1 cellular context compared by ENCODE assay signal in the genomic region with DNA sequence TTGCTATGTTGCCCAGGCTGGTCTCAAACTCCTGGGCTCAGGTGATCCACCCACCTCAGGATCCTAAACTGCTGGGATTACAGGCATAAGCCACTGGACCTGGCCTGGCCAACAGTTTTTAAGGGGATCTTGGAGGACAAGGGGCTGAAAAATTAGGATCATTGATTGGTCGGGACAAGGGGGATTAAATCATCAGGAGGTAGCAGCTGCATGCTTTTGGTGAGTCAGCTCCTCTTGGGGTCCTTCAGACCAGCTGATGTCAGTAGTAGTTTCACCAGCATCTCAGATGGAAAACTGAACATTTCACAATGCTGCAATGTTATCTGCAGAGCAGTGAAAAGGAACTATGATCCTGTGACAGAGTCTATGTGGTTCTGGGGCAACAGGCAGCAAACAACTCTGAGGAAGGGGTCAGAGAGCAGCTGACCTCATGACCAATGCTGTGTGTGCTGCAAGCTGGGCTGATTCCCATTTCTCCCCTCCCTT.
TF ChIP-seq lines count a peak whose summit lies in the region.

No MANE protein-coding gene starts in this region.

TF ChIP-seq in HepG2, 621 proteins besides CTCF, POLR2A, EP300 and RAD21 (continued from another document and continues in another):
- TF ChIP-seq ZKSCAN1 (IDR thresholded peaks at IDR 0.05; ENCODE audit: low read length) (peak; percentile 39; the same call in 1 of the 2 replicates), THAP11 (CRISPR knock-in tag; IDR thresholded peaks at IDR 0.05) (peak; percentile 54), TEAD2 (CRISPR knock-in tag; IDR thresholded peaks at IDR 0.05) (no peak), AKAP8 (CRISPR knock-in tag; IDR thresholded peaks at IDR 0.05) (no peak), HOXA5 (CRISPR knock-in tag; IDR thresholded peaks at IDR 0.05) (no peak), NR1H2 (CRISPR knock-in tag; IDR thresholded peaks at IDR 0.05; ENCODE audit: borderline replicate concordance, low read depth) (no peak), ZNF484 (CRISPR knock-in tag; IDR thresholded peaks at IDR 0.05; ENCODE audit: borderline replicate concordance, low read depth) (no peak), ZNF607 (CRISPR knock-in tag; IDR thresholded peaks at IDR 0.05; ENCODE audit: borderline replicate concordance) (no peak), PITX1 (CRISPR knock-in tag; IDR thresholded peaks at IDR 0.05) (peak; percentile 50; the same call in 1 of the 2 replicates), ZNF276 (CRISPR knock-in tag; IDR thresholded peaks at IDR 0.05; ENCODE audit: low read depth) (no peak), DDIT3 (CRISPR knock-in tag; IDR thresholded peaks at IDR 0.05) (no peak), TRIM22 (IDR thresholded peaks at IDR 0.05) (no peak), SRSF9 (IDR thresholded peaks at IDR 0.05; ENCODE audit: borderline replicate concordance, insufficient read depth, low read depth, low read length, poor library complexity, severe bottlenecking) (no peak), ZNF629 (CRISPR knock-in tag; conservative IDR thresholded peaks at IDR 0.05) (no peak), ATRX (CRISPR knock-in tag; IDR thresholded peaks at IDR 0.05; ENCODE audit: borderline replicate concordance) (no peak), ZSCAN21 (CRISPR knock-in tag; IDR thresholded peaks at IDR 0.05; ENCODE audit: borderline replicate concordance) (no peak), KDM5B (CRISPR knock-in tag; IDR thresholded peaks at IDR 0.05; ENCODE audit: borderline replicate concordance) (no peak), ZNF674 (CRISPR knock-in tag; IDR thresholded peaks at IDR 0.05; ENCODE audit: low read depth) (no peak), ZNF430 (CRISPR knock-in tag; IDR thresholded peaks at IDR 0.05) (no peak), ZNF460 (CRISPR knock-in tag; IDR thresholded peaks at IDR 0.05; ENCODE audit: borderline replicate concordance) (no peak), NFAT5 (CRISPR knock-in tag; IDR thresholded peaks at IDR 0.05) (no peak), ZNF414 (CRISPR knock-in tag; IDR thresholded peaks at IDR 0.05) (no peak), GPN1 (CRISPR knock-in tag; IDR thresholded peaks at IDR 0.05; ENCODE audit: borderline replicate concordance) (no peak), ZNF407 (CRISPR knock-in tag; IDR thresholded peaks at IDR 0.05; ENCODE audit: not compliant biosample characterization) (no peak), ZNF263 (CRISPR knock-in tag; IDR thresholded peaks at IDR 0.05) (no peak), HOXA9 (CRISPR knock-in tag; IDR thresholded peaks at IDR 0.05; ENCODE audit: borderline replicate concordance) (no peak), HMGXB4 (CRISPR knock-in tag; IDR thresholded peaks at IDR 0.05; ENCODE audit: borderline replicate concordance in 1 of 2, low read depth in 1 of 2) (peak in 1 of 2 experiments; percentile 36; a peak in 1 of 4 replicates), ASH2L (IDR thresholded peaks at IDR 0.05; ENCODE audit: insufficient read length, low read depth, low read length) (no peak), ZNF432 (CRISPR knock-in tag; IDR thresholded peaks at IDR 0.05; ENCODE audit: borderline replicate concordance) (no peak), ZC3H4 (CRISPR knock-in tag; IDR thresholded peaks at IDR 0.05; ENCODE audit: borderline replicate concordance) (no peak), RORA (CRISPR knock-in tag; IDR thresholded peaks at IDR 0.05) (no peak)
